ENCODE assay signal across 20 cellular contexts in genomic region chr3:2976212-2976611, GRCh38.
"Had no signal": no experiment of that assay in that cellular context is flagged by ENCODE, and none has a peak within 500 bp of the region (broad histone marks: within the 10 kb centered on the region; RNA-seq: fewer than 3 reads in every experiment).

No MANE protein-coding gene starts in this region.

- H3K9me3 ChIP-seq: left ventricle myocardium inferior, mucosa of descending colon, neutrophil, pancreas, stomach, tibial artery had no signal

- H3K27ac ChIP-seq: coronary artery, left ventricle myocardium inferior, neutrophil, pancreas, stomach, tibial artery had no signal

- H3K36me3 ChIP-seq: left ventricle myocardium inferior, neutrophil, pancreas, stomach, tibial artery had no signal

- ATAC-seq: left cardiac atrium; mucosa of descending colon; natural killer cell treated with Interleukin-12 subunit alpha and Interleukin-12 subunit beta and Interleukin-15 and Interleukin-18, amount 100 ng/mL, for 72 hours; pancreas; sciatic nerve; stimulated activated effector memory CD8-positive, alpha-beta T cell treated with anti-CD3 and anti-CD28 coated beads, Interleukin-12 subunit alpha, Interleukin-12 subunit beta, amount 100 ng/mL, for 72 hours had no signal

- H3K4me3 ChIP-seq: coronary artery, left ventricle myocardium inferior, lung, mucosa of descending colon, pancreas, smooth muscle cell, stomach, tibial artery had no signal

- H3K27me3 ChIP-seq: neutrophil, pancreas, stomach, tibial artery had no signal

- H3K4me1 ChIP-seq: left ventricle myocardium inferior, pancreas, stomach, tibial artery had no signal

- DNase-seq: dermis blood vessel endothelial cell; effector memory CD4-positive, alpha-beta T cell; left cardiac atrium; left ventricle myocardium inferior; mucosa of descending colon; naive B cell; pancreas; stimulated activated CD4-positive, alpha-beta T cell treated with anti-CD3 and anti-CD28 coated beads, Interleukin-12 subunit alpha, Interleukin-12 subunit beta, amount 100 ng/mL, for 4 hours; stimulated activated CD4-positive, alpha-beta T cell treated with anti-CD3 and anti-CD28 coated beads, Interleukin-1b, Interleukin-23, amount 100 ng/mL, for 48 hours; stimulated activated CD4-positive, alpha-beta T cell treated with anti-CD3 and anti-CD28 coated beads, Interleukin-4, amount 100 ng/mL, for 24 hours; stimulated activated naive CD4-positive, alpha-beta T cell treated with Interleukin-2 at 50 U/mL for 16 hours; stomach; tibial artery had no signal
